Comparison of ENCODE assay signal across 1 cellular context in genomic region chr18:51007787-51008134, GRCh38.
TF ChIP-seq lines count a peak whose summit lies in the region.

No MANE protein-coding gene starts in this region.

TF ChIP-seq in K562, 482 proteins besides CTCF, POLR2A, EP300 and RAD21:
- TF ChIP-seq ETV1 (tag; conservative IDR thresholded peaks at IDR 0.05; ENCODE audit: low read depth) (no peak), ZKSCAN1 (IDR thresholded peaks at IDR 0.05; ENCODE audit: low read depth, low read length) (no peak), ATF2 (CRISPR knock-in tag; IDR thresholded peaks at IDR 0.05) (no peak), ZNF707 (CRISPR knock-in tag; conservative IDR thresholded peaks at IDR 0.05) (no peak), MXI1 (IDR thresholded peaks at IDR 0.05; ENCODE audit: low read depth, low read length) (no peak), ZNF584 (CRISPR knock-in tag; IDR thresholded peaks at IDR 0.05; ENCODE audit: low read depth) (no peak), TARDBP (IDR thresholded peaks at IDR 0.05) (no peak), ZNF124 (CRISPR knock-in tag; IDR thresholded peaks at IDR 0.05) (no peak), ZFP1 (CRISPR knock-in tag; IDR thresholded peaks at IDR 0.05) (no peak), SAFB (IDR thresholded peaks at IDR 0.05; ENCODE audit: borderline replicate concordance, low read depth, low read length) (no peak), KLF1 (tag; IDR thresholded peaks at IDR 0.05) (no peak), ZNF143 (CRISPR knock-in tag; IDR thresholded peaks at IDR 0.05) (no peak), TCF7L2 (IDR thresholded peaks at IDR 0.05; ENCODE audit: low read depth, low read length) (no peak), THAP7 (CRISPR knock-in tag; IDR thresholded peaks at IDR 0.05) (no peak), BHLHE40 (IDR thresholded peaks at IDR 0.05; ENCODE audit: low read length) (no peak)
